24 cellular contexts compared by ENCODE assay signal in the genomic region with DNA sequence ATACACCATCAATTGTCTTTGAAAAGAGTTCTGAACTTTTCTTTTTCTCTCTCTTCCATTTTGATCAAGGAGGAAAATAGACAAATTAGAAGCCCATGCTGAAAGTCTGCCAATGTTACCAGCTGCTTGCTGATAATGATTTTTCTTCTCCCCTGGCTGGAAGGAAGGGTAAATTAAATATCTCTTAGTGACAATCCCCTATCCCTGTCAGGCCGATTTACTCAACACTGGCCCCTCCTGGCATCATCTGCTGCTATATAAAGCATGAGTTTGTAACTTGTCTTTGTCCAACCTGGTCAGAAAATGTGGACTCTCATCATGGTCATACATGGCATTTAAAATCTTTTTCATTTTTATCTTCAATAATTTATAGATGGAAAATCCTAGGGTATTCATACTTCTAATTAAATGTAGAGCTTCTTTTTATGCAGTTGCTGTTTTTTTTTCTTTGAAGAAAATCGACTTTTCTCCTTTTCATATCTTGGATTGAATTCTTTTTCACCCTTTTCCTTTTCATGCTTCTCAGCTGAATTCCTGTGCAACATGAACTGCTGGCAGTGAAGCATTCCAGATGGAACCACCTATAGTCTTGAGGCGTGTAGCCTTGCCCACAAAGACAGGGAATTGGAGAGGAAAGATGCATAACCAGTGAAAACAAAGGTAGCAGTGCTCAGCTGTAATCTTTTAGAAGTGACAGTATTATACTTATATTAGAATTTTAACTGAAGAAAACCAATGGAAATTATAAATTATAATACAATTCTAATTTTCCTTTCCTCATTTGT.
DNase-seq lines count a peak whose midpoint lies in the region; TF ChIP-seq lines count a peak whose summit lies in the region.
"Had no signal": no experiment of that assay in that cellular context is flagged by ENCODE, and none has a peak within 500 bp of the region (broad histone marks: within the 10 kb centered on the region; RNA-seq: fewer than 3 reads in every experiment).

No MANE protein-coding gene starts in this region.

- in situ Hi-C loops in G401 (cut with HindIII; ENCODE audit: low sequenced_read_pairs), result no loop called here

- POLR2A ChIA-PET in HEK293T (lab: Yijun Ruan, JAX), result no interaction called here

- DNase-seq in G401 (ENCODE audit: low spot score) (peak; percentile 9), M059J (ENCODE audit: low read depth) (peak; percentile 55), astrocyte of the hippocampus (ENCODE audit: low read depth, low spot score) (peak; percentile 47), myocyte (ENCODE audit: low read depth) (peak; percentile 74), ureter (ENCODE audit: low spot score) (no peak), HEK293T (ENCODE audit: extremely low spot score) (no peak), NCI-H1105 treated with DMSO at 0.1 percent for 48 hours (lab: John Stamatoyannopoulos, UW) (no peak)
- no peak for DNase-seq in stimulated activated CD4-positive, alpha-beta T cell treated with anti-CD3 and anti-CD28 coated beads, Interleukin-15, amount 100 ng/mL, for 24 hours
- DNase-seq: ACHN; activated CD4-positive, alpha-beta T cell treated with anti-CD3 and anti-CD28 coated beads, Interleukin-2, amount 10 ng/mL, durations not matched to agents 24 days and 14 days; anterior cingulate cortex; dermis blood vessel endothelial cell; DMS53; HCEC 1CT; kidney; natural killer cell; NCI-H1092 treated with DMSO at 0.1 percent for 48 hours; NCI-H1930; NCI-H2171 treated with DMSO at 0.1 percent for 48 hours; NCI-H524 treated with DMSO at 0.1 percent for 48 hours; occipital lobe; SIG-M5; T-helper 9 cell; transverse colon had no signal

- CTCF ChIA-PET in HEK293T (lab: Yijun Ruan, JAX), result no interaction called here

TF ChIP-seq in HEK293T, 16 proteins besides CTCF, POLR2A, EP300 and RAD21:
- no peak for TF ChIP-seq ZNF384 (IDR thresholded peaks at IDR 0.05)
- TF ChIP-seq FOXK2 (IDR thresholded peaks at IDR 0.05), result no peak
- no peak for TF ChIP-seq L3MBTL2 (conservative IDR thresholded peaks at IDR 0.05)
- no peak for TF ChIP-seq NFRKB (IDR thresholded peaks at IDR 0.05)
- no peak for TF ChIP-seq SUZ12 (IDR thresholded peaks at IDR 0.05)
- no peak for TF ChIP-seq LEF1 (IDR thresholded peaks at IDR 0.05; ENCODE audit: borderline replicate concordance)
- no peak for TF ChIP-seq FOXM1 (IDR thresholded peaks at IDR 0.05; ENCODE audit: borderline replicate concordance)
- TF ChIP-seq SP1 (IDR thresholded peaks at IDR 0.05), result no peak
- no peak for TF ChIP-seq FOXA1 (IDR thresholded peaks at IDR 0.05)
- TF ChIP-seq TARDBP (IDR thresholded peaks at IDR 0.05), result no peak
- TF ChIP-seq ELF4 (IDR thresholded peaks at IDR 0.05), result no peak
- no peak for TF ChIP-seq ARNT (IDR thresholded peaks at IDR 0.05)
- TF ChIP-seq CTBP1 (IDR thresholded peaks at IDR 0.05; ENCODE audit: borderline replicate concordance), result no peak
- TF ChIP-seq HDGF (IDR thresholded peaks at IDR 0.05; ENCODE audit: borderline replicate concordance), result no peak

Comparison
In these comparisons a context has a peak if more than half of its experiments do, and no peak if none do; other contexts are left out.
1. DNase-seq: peak in G401 (single experiment), M059J (single experiment), astrocyte of the hippocampus (single experiment) and myocyte (single experiment); none in stimulated activated CD4-positive, alpha-beta T cell treated with anti-CD3 and anti-CD28 coated beads, Interleukin-15, amount 100 ng/mL, for 24 hours (single experiment), ureter (single experiment), HEK293T (single experiment) and NCI-H1105 treated with DMSO at 0.1 percent for 48 hours (single experiment).